ENCODE assay signal across 22 cellular contexts in the genomic region with DNA sequence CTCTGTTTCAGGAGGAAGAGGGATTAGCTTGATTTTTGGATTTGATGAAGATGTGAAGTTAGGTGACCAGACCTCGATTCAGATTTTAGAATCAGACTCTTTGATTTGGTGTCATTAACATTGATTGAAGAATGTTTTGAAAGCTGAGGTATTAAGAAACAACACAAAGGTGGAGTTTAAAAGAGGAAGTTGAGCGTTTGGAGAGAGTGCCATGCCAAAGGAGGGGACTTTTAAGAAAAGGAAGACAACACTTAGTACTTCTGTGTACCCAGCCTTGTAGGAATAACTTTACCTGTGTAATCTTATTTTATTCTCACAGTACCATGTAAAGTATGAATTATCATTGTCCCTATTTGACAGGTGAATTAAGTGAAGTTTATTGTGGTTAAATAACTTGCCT. TPM values are rescaled to one million over a fixed set of nuclear protein-coding genes. Genes with fewer than 3 reads are reported as not detected.
A peak's percentile ranks its signal among the peaks of the same experiment; 100 is the strongest.
DNase-seq lines count a peak whose midpoint lies in the region; ATAC-seq and TF ChIP-seq lines count a peak whose summit lies in the region.
"Had no signal": no experiment of that assay in that cellular context is flagged by ENCODE, and none has a peak within 500 bp of the region (broad histone marks: within the 10 kb centered on the region; RNA-seq: fewer than 3 reads in every experiment).

No MANE protein-coding gene starts in this region.

- no peaks in the 10 kb centered on the region for H3K9me3 ChIP-seq in subcutaneous abdominal adipose tissue (ENCODE audit: control insufficient read depth in 5 of 5, low read length in 5 of 5)
- H3K9me3 ChIP-seq: SK-N-SH had no signal

- no peak for DNase-seq in Calu3
- peak; percentile 56 for DNase-seq in NB4 (ENCODE audit: low read depth)
- peak; percentile 47 for DNase-seq in SKM-1 (lab: John Stamatoyannopoulos, UW; ENCODE audit: unreplicated experiment)
- DNase-seq in NCI-H128 (lab: John Stamatoyannopoulos, UW; ENCODE audit: unreplicated experiment) = no peak
- DNase-seq in activated naive CD8-positive, alpha-beta T cell treated with anti-CD3 and anti-CD28 coated beads, Interleukin-2, amount 50 U/mL, for 24 hours = no peak
- no peak for DNase-seq in activated CD8-positive, alpha-beta memory T cell treated with anti-CD3 and anti-CD28 coated beads, Interleukin-2, amount 10 ng/mL, durations not matched to agents 7 days and 5 days
- DNase-seq: CD8-positive, alpha-beta T cell; DMS153; Karpas-422; NCI-H1092 treated with DMSO at 0.1 percent for 48 hours; NCI-H146; NCI-H2029; NCI-H226; NCI-H510A treated with DMSO at 0.1 percent for 48 hours; NCI-H748 treated with DMSO at 0.1 percent for 48 hours; NK-92 treated with Interleukin-12 subunit alpha and Interleukin-12 subunit beta, amount 100 ng/mL, for 24 hours; PC-3; RPMI8226; SHP77; SK-N-SH; T-cell had no signal

- intact Hi-C loops in Calu3 (cut with micrococcal nuclease; ENCODE audit: unreplicated experiment) = no loop called here

- TF ChIP-seq CTCF in Calu3 (IDR thresholded peaks at IDR 0.05; ENCODE audit: unreplicated experiment) (no peak), NB4 (IDR thresholded peaks at IDR 0.05; ENCODE audit: low read depth, low read length) (no peak)

- no peaks in the 10 kb centered on the region for H3K27me3 ChIP-seq in subcutaneous abdominal adipose tissue (ENCODE audit: control insufficient read depth in 5 of 5, insufficient read depth in 4 of 5, low read length in 5 of 5)

- TF ChIP-seq POLR2A in NB4 (IDR thresholded peaks at IDR 0.05; ENCODE audit: extremely low read depth, insufficient read length) = no peak

- H3K9ac ChIP-seq in subcutaneous abdominal adipose tissue (ENCODE audit: low read length in 5 of 5) = no peak overlapping the region
- H3K9ac ChIP-seq: SK-N-SH had no signal

- peak overlapping the region; percentile 1 for H3K27ac ChIP-seq in subcutaneous abdominal adipose tissue (ENCODE audit: low read depth, low read length)

- peaks cover 21% of the 10 kb centered on the region for H3K4me1 Mint-ChIP-seq in Calu3 (ENCODE audit: low read depth, unreplicated experiment)
- peaks cover 13% of the 10 kb centered on the region for H3K4me1 Mint-ChIP-seq in activated naive CD8-positive, alpha-beta T cell treated with anti-CD3 and anti-CD28 coated beads, Interleukin-2, amount 50 U/mL, for 24 hours
- peaks cover 2% of the 10 kb centered on the region for H3K4me1 Mint-ChIP-seq in activated CD8-positive, alpha-beta memory T cell treated with anti-CD3 and anti-CD28 coated beads, Interleukin-2, amount 10 ng/mL, durations not matched to agents 7 days and 5 days
- H3K4me1 Mint-ChIP-seq: T-cell had no signal

- ATAC-seq in activated naive CD8-positive, alpha-beta T cell treated with anti-CD3 and anti-CD28 coated beads, Interleukin-2, amount 50 U/mL, for 24 hours = no peak
- ATAC-seq in activated CD8-positive, alpha-beta memory T cell treated with anti-CD3 and anti-CD28 coated beads, Interleukin-2, amount 10 ng/mL, durations not matched to agents 7 days and 5 days = no peak
- ATAC-seq: CD8-positive, alpha-beta T cell; PC-3; T-cell had no signal

- peaks cover 17% of the 10 kb centered on the region for H3K36me3 Mint-ChIP-seq in Calu3 (ENCODE audit: insufficient read depth, unreplicated experiment)
- no peaks in the 10 kb centered on the region for H3K36me3 Mint-ChIP-seq in activated naive CD8-positive, alpha-beta T cell treated with anti-CD3 and anti-CD28 coated beads, Interleukin-2, amount 50 U/mL, for 24 hours (ENCODE audit: low read depth)
- no peaks in the 10 kb centered on the region for H3K36me3 Mint-ChIP-seq in activated CD8-positive, alpha-beta memory T cell treated with anti-CD3 and anti-CD28 coated beads, Interleukin-2, amount 10 ng/mL, durations not matched to agents 7 days and 5 days
- H3K36me3 Mint-ChIP-seq: CD8-positive, alpha-beta T cell; T-cell had no signal

- H3K4me3 ChIP-seq in NB4 (ENCODE audit: low read depth, low read length) (no peak overlapping the region), subcutaneous abdominal adipose tissue (ENCODE audit: low read depth in 1 of 5, low read length in 5 of 5) (no peak overlapping the region)

- H3K9me3 Mint-ChIP-seq in Calu3 (ENCODE audit: low read depth, unreplicated experiment) = no peaks in the 10 kb centered on the region
- H3K9me3 Mint-ChIP-seq in activated naive CD8-positive, alpha-beta T cell treated with anti-CD3 and anti-CD28 coated beads, Interleukin-2, amount 50 U/mL, for 24 hours = no peaks in the 10 kb centered on the region
- no peaks in the 10 kb centered on the region for H3K9me3 Mint-ChIP-seq in activated CD8-positive, alpha-beta memory T cell treated with anti-CD3 and anti-CD28 coated beads, Interleukin-2, amount 10 ng/mL, durations not matched to agents 7 days and 5 days (ENCODE audit: low read depth)
- H3K9me3 Mint-ChIP-seq: CD8-positive, alpha-beta T cell; T-cell had no signal

- no peaks in the 10 kb centered on the region for H3K27me3 Mint-ChIP-seq in Calu3 (ENCODE audit: unreplicated experiment)
- peaks cover 32% of the 10 kb centered on the region for H3K27me3 Mint-ChIP-seq in activated naive CD8-positive, alpha-beta T cell treated with anti-CD3 and anti-CD28 coated beads, Interleukin-2, amount 50 U/mL, for 24 hours
- H3K27me3 Mint-ChIP-seq in activated CD8-positive, alpha-beta memory T cell treated with anti-CD3 and anti-CD28 coated beads, Interleukin-2, amount 10 ng/mL, durations not matched to agents 7 days and 5 days = peaks cover 36% of the 10 kb centered on the region

- peak overlapping the region; percentile 7 for H3K27ac Mint-ChIP-seq in Calu3 (ENCODE audit: unreplicated experiment)
- H3K27ac Mint-ChIP-seq in activated naive CD8-positive, alpha-beta T cell treated with anti-CD3 and anti-CD28 coated beads, Interleukin-2, amount 50 U/mL, for 24 hours = no peak overlapping the region
- no peak overlapping the region for H3K27ac Mint-ChIP-seq in activated CD8-positive, alpha-beta memory T cell treated with anti-CD3 and anti-CD28 coated beads, Interleukin-2, amount 10 ng/mL, durations not matched to agents 7 days and 5 days
- H3K27ac Mint-ChIP-seq: CD8-positive, alpha-beta T cell; T-cell had no signal

- BruUV-seq in Calu3 (replicated peaks; lab: Mats Ljungman, UMichigan) = no TSS peak

- H3K4me3 Mint-ChIP-seq in Calu3 (ENCODE audit: low read depth, unreplicated experiment) = no peak overlapping the region
- no peak overlapping the region for H3K4me3 Mint-ChIP-seq in activated naive CD8-positive, alpha-beta T cell treated with anti-CD3 and anti-CD28 coated beads, Interleukin-2, amount 50 U/mL, for 24 hours
- no peak overlapping the region for H3K4me3 Mint-ChIP-seq in activated CD8-positive, alpha-beta memory T cell treated with anti-CD3 and anti-CD28 coated beads, Interleukin-2, amount 10 ng/mL, durations not matched to agents 7 days and 5 days
- H3K4me3 Mint-ChIP-seq: CD8-positive, alpha-beta T cell; T-cell had no signal

- peaks cover 0 to 13% (median 5%) of the 10 kb centered on the region in 5 donors for H3K36me3 ChIP-seq in subcutaneous abdominal adipose tissue (ENCODE audit: control insufficient read depth in 5 of 5, insufficient read depth in 5 of 5, low read length in 5 of 5)

- CTCF ChIA-PET in Calu3 (lab: Charles Lee) = no interaction called here
- CTCF ChIA-PET in activated CD8-positive, alpha-beta memory T cell treated with anti-CD3 and anti-CD28 coated beads, Interleukin-2, amount 10 ng/mL, durations not matched to agents 7 days and 5 days (lab: Charles Lee) = interaction anchor here (0.9 kb wide), 1 partner anchor 153 kb away, joined by 3 read pairs; no protein-coding TSS in a partner anchor

- peaks cover 2 to 66% (median 57%) of the 10 kb centered on the region in 5 donors for H3K4me1 ChIP-seq in subcutaneous abdominal adipose tissue (ENCODE audit: control insufficient read depth in 5 of 5, insufficient read depth in 5 of 5, low read length in 5 of 5)

RNA-seq across cellular contexts. Expression of gene PPARG, which starts 34.4 kb away (rescaled TPM):
- total RNA-seq in Calu3 (2022) = 81.5 and 85.8 TPM in 2 replicates
- 1 to 10 TPM in 1 of 2 experiments, under 1 TPM in 1; 0.18 to 2.8 TPM for total RNA-seq in activated CD8-positive, alpha-beta memory T cell treated with anti-CD3 and anti-CD28 coated beads, Interleukin-2, amount 10 ng/mL, durations not matched to agents 7 days and 5 days
- total RNA-seq: CD8-positive, alpha-beta T cell had no signal

Comparison
In these comparisons a context has a peak if more than half of its experiments do, and no peak if none do; other contexts are left out.
1. DNase-seq: peak in NB4 (single experiment) and SKM-1 (single experiment); none in Calu3 (single experiment), NCI-H128 (single experiment), activated naive CD8-positive, alpha-beta T cell treated with anti-CD3 and anti-CD28 coated beads, Interleukin-2, amount 50 U/mL, for 24 hours (single experiment) and activated CD8-positive, alpha-beta memory T cell treated with anti-CD3 and anti-CD28 coated beads, Interleukin-2, amount 10 ng/mL, durations not matched to agents 7 days and 5 days (single experiment).
2. RNA of gene PPARG, which starts 34.4 kb away (total RNA-seq): 81.5 to 85.8 TPM in Calu3; 0.18 to 2.8 TPM in activated CD8-positive, alpha-beta memory T cell treated with anti-CD3 and anti-CD28 coated beads, Interleukin-2, amount 10 ng/mL, durations not matched to agents 7 days and 5 days; every median in the first group is over 10 times any median in the second.